In genomic region chr1:243849089-243850012, GRCh38 we compare ENCODE assay signal across 8 cellular contexts. TPM values are rescaled to one million over a fixed set of nuclear protein-coding genes. Genes with fewer than 3 reads are reported as not detected.
DNase-seq lines count a peak whose midpoint lies in the region; ATAC-seq and TF ChIP-seq lines count a peak whose summit lies in the region.

No MANE protein-coding gene starts in this region.

- H3K4me1 Mint-ChIP-seq in activated naive CD4-positive, alpha-beta T cell treated with anti-CD3 and anti-CD28 coated beads, Interleukin-2, amount 50 U/mL, for 24 hours, result peaks cover 55% of the 10 kb centered on the region
- H3K4me1 Mint-ChIP-seq in osteocyte (ENCODE audit: unreplicated experiment), result peaks cover 25% of the 10 kb centered on the region

- no peak for TF ChIP-seq EP300 in suprapubic skin (IDR thresholded peaks at IDR 0.05)

- no peaks in the 10 kb centered on the region for H3K27me3 Mint-ChIP-seq in activated naive CD4-positive, alpha-beta T cell treated with anti-CD3 and anti-CD28 coated beads, Interleukin-2, amount 50 U/mL, for 24 hours
- H3K27me3 Mint-ChIP-seq in osteocyte (ENCODE audit: unreplicated experiment), result no peaks in the 10 kb centered on the region

- no peaks in the 10 kb centered on the region for H3K36me3 Mint-ChIP-seq in activated naive CD4-positive, alpha-beta T cell treated with anti-CD3 and anti-CD28 coated beads, Interleukin-2, amount 50 U/mL, for 24 hours
- H3K36me3 Mint-ChIP-seq in osteocyte (ENCODE audit: unreplicated experiment), result no peaks in the 10 kb centered on the region

- under 1% methylated on average over 33 of the region's 80 CpGs for WGBS in suprapubic skin

- peak overlapping the region; percentile 96 for H3K4me3 Mint-ChIP-seq in activated naive CD4-positive, alpha-beta T cell treated with anti-CD3 and anti-CD28 coated beads, Interleukin-2, amount 50 U/mL, for 24 hours
- H3K4me3 Mint-ChIP-seq in osteocyte (ENCODE audit: unreplicated experiment), result peak overlapping the region; percentile 96

- H3K27ac Mint-ChIP-seq in activated naive CD4-positive, alpha-beta T cell treated with anti-CD3 and anti-CD28 coated beads, Interleukin-2, amount 50 U/mL, for 24 hours, result peak overlapping the region; percentile 98
- peak overlapping the region; percentile 93 for H3K27ac Mint-ChIP-seq in osteocyte (ENCODE audit: unreplicated experiment)

- intact Hi-C loops in head of caudate nucleus (cut with DNase I), result loop anchor here (5.0 to 10.0 kb wide), 4 partner anchors 55 to 365 kb away; partner anchors contain the start of gene ZBTB18

- H3K27ac ChIP-seq in HL-60 (replicated peaks), result no peak overlapping the region
- peak overlapping the region; percentile 71 for H3K27ac ChIP-seq in SJCRH30
- H3K27ac ChIP-seq in suprapubic skin, result peak overlapping the region; percentile 98

- no peak for TF ChIP-seq CTCF in AG09309 (IDR thresholded peaks at IDR 0.05; ENCODE audit: control insufficient read depth, insufficient read depth, low read depth, low read length, missing control alignments)
- TF ChIP-seq CTCF in HL-60 (IDR thresholded peaks at IDR 0.05; ENCODE audit: insufficient read depth, low read length), result no peak
- TF ChIP-seq CTCF in osteocyte (IDR thresholded peaks at IDR 0.05), result no peak
- TF ChIP-seq CTCF in suprapubic skin (IDR thresholded peaks at IDR 0.05), result no peak

- peaks cover 49% of the 10 kb centered on the region for H3K27me3 ChIP-seq in HL-60 (ENCODE audit: insufficient read depth, poor library complexity, severe bottlenecking)
- H3K27me3 ChIP-seq in SJCRH30, result no peaks in the 10 kb centered on the region
- H3K27me3 ChIP-seq in suprapubic skin, result peaks cover 20% of the 10 kb centered on the region

- no peaks in the 10 kb centered on the region for H3K9me3 Mint-ChIP-seq in activated naive CD4-positive, alpha-beta T cell treated with anti-CD3 and anti-CD28 coated beads, Interleukin-2, amount 50 U/mL, for 24 hours
- H3K9me3 Mint-ChIP-seq in osteocyte (ENCODE audit: unreplicated experiment), result no peaks in the 10 kb centered on the region

- peaks cover 2% of the 10 kb centered on the region; the same call in 1 of the 2 replicates for H3K4me1 ChIP-seq in SJCRH30
- peaks cover 24% of the 10 kb centered on the region for H3K4me1 ChIP-seq in suprapubic skin

- H3K4me3 ChIP-seq in AG09309 (ENCODE audit: control insufficient read depth, low read depth, low read length), result peak overlapping the region; percentile 59
- H3K4me3 ChIP-seq in HL-60 (replicated peaks; ENCODE audit: insufficient read depth, low read length), result peak overlapping the region; percentile 67
- H3K4me3 ChIP-seq in SJCRH30, result peak overlapping the region; percentile 69
- peak overlapping the region; percentile 92 for H3K4me3 ChIP-seq in suprapubic skin

- H3K36me3 ChIP-seq in SJCRH30 (no peaks in the 10 kb centered on the region), suprapubic skin (no peaks in the 10 kb centered on the region)

- DNase-seq in AG09309 (ENCODE audit: low read depth), result peak; percentile 31
- DNase-seq in HL-60 (ENCODE audit: low read depth in 1 of 2, low spot score in 1 of 2), result no peak
- peak; percentile 50 to 69 for DNase-seq in SJCRH30
- DNase-seq in head of caudate nucleus, result peak; percentile 48 to 87 (median 72)
- peak; percentile 85 for DNase-seq in osteocyte (ENCODE audit: extremely low spot score, unreplicated experiment)
- DNase-seq in suprapubic skin (ENCODE audit: low spot score in 2 of 2), result peak; percentile 80 to 81

- ATAC-seq in GM19395 (IDR thresholded peaks at IDR 0.05; ENCODE audit: unreplicated experiment), result peak; percentile 35

- no peaks in the 10 kb centered on the region for H3K9me3 ChIP-seq in SJCRH30 (replicated peaks)
- no peaks in the 10 kb centered on the region for H3K9me3 ChIP-seq in suprapubic skin

- TF ChIP-seq POLR2A in suprapubic skin (IDR thresholded peaks at IDR 0.05), result peak in 1 of 2 donors; percentile 13

RNA-seq across cellular contexts. Expression of gene AKT3, which starts 0.7 kb away (rescaled TPM):
- total RNA-seq in SJCRH30 (2014; rRNA removed; shearing (Covaris generic)), result 32.7 and 40.4 TPM in 2 replicates
- total RNA-seq in osteocyte, result 107 and 112 TPM in 2 replicates
- total RNA-seq in suprapubic skin, result 10 to 100 TPM in 2 of 4 donors, 1 to 10 TPM in 2; 3.8 to 31.7 (median 8.6) TPM

Comparison
In these comparisons a context has a peak if more than half of its experiments do, and no peak if none do; other contexts are left out.
1. DNase-seq: peak in AG09309 (single experiment), SJCRH30 (2 of 2), head of caudate nucleus (42 of 42), osteocyte (single experiment) and suprapubic skin (2 of 2); none in HL-60 (0 of 2).
2. Peak in every context shown above with its lines, with median percentiles within 50 percentile points of each other: H3K4me3 ChIP-seq.